Comparison of ENCODE assay signal across 29 cellular contexts in the genomic region with DNA sequence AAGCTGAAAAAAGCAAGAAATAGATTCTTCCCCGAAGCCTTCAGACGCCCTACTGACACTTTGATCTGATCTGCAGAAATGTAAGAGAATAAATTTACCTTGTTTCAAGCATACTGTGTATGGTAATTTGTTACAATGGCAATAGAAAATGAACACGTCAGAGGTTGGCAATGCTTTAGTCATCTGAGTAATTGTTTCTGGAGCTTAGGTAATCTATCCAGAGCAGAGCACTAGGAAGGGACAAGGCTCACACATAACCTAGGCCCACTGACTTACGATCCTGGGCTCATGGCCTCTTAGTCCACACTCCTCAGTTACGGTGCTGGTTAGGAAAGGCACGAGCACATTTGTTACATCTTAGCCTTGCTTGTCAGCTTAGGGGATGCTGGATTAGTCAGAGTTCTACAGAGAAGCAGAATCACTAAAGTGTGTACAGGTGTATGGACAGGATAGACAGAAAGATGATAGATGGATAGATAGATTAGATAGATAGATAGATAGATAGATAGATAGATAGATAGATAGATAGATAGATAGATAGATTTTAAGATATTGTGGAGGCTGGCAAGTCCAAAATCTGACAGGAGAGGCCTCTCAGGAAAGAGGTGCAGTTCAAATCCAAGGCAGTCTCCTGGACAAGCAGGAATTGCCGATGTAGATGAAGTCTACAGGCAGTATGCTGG. TPM values are rescaled to one million over a fixed set of nuclear protein-coding genes. Genes with fewer than 3 reads are reported as not detected.
A peak's percentile ranks its signal among the peaks of the same experiment; 100 is the strongest.
DNase-seq lines count a peak whose midpoint lies in the region; ATAC-seq, FAIRE-seq and TF ChIP-seq lines count a peak whose summit lies in the region.
"Had no signal": no experiment of that assay in that cellular context is flagged by ENCODE, and none has a peak within 500 bp of the region (broad histone marks: within the 10 kb centered on the region; RNA-seq: fewer than 3 reads in every experiment).

No MANE protein-coding gene starts in this region.

- H3K36me3 Mint-ChIP-seq in astrocyte (ENCODE audit: low read depth, unreplicated experiment): peaks cover 2% of the 10 kb centered on the region

- H4K20me1 ChIP-seq in HepG2 (ENCODE audit: insufficient read depth, low read length) (no peaks in the 10 kb centered on the region), astrocyte (ENCODE audit: insufficient read depth, low read length) (no peaks in the 10 kb centered on the region), osteoblast (ENCODE audit: insufficient read depth, low read length) (no peaks in the 10 kb centered on the region)
- H4K20me1 ChIP-seq: BLaER1 had no signal

- H3K9me3 ChIP-seq in HepG2 (ENCODE audit: low read length) (peaks cover 2% of the 10 kb centered on the region; the same call in 1 of the 2 replicates), right lobe of liver (no peaks in the 10 kb centered on the region), astrocyte (ENCODE audit: insufficient read depth, low read depth, low read length) (no peaks in the 10 kb centered on the region), osteoblast (ENCODE audit: low read depth, low read length) (no peaks in the 10 kb centered on the region), testis (no peaks in the 10 kb centered on the region)
- H3K9me3 ChIP-seq: BLaER1, tibial artery had no signal

- no peak overlapping the region for H3K27ac Mint-ChIP-seq in astrocyte (ENCODE audit: unreplicated experiment)
- H3K27ac Mint-ChIP-seq: activated CD8-positive, alpha-beta T cell treated with anti-CD3 and anti-CD28 coated beads, Interleukin-2, amount 10 ng/mL, durations not matched to agents 7 days and 5 days; stimulated activated naive CD8-positive, alpha-beta T cell treated with anti-CD3 and anti-CD28 coated beads, Interleukin-15, Interleukin-2, amounts not matched to agents 100 ng/mL and 50 ng/mL, for 24 hours had no signal

- H3K27me3 Mint-ChIP-seq in astrocyte (ENCODE audit: low read depth, unreplicated experiment): no peaks in the 10 kb centered on the region

- TF ChIP-seq RAD21 in HepG2 (CRISPR knock-in tag; IDR thresholded peaks at IDR 0.05): no peak

- H3K9ac ChIP-seq in HepG2 (ENCODE audit: insufficient read depth, low read depth, low read length) (no peak overlapping the region), astrocyte (ENCODE audit: low read length) (no peak overlapping the region)
- H3K9ac ChIP-seq: BLaER1 had no signal

- ATAC-seq in HepG2 (peak; percentile 22; the same call in 1 of the 3 replicates), right lobe of liver (no peak), HG02678 (IDR thresholded peaks at IDR 0.05; ENCODE audit: unreplicated experiment) (no peak)
- ATAC-seq: activated CD8-positive, alpha-beta T cell treated with anti-CD3 and anti-CD28 coated beads, Interleukin-2, amount 10 ng/mL, durations not matched to agents 7 days and 5 days had no signal

- 66% methylated on average over 7 of the region's 7 CpGs for WGBS in HepG2 (ENCODE audit: low lambda C conversion rate)
- 82% methylated on average over 7 of the region's 7 CpGs for WGBS in right lobe of liver (ENCODE audit: insufficient coverage, low coverage, low lambda C conversion rate, missing lambda C conversion rate)
- WGBS in testis, 2 donors: 80 to 91% methylated on average over 7 of the region's 7 CpGs

- H3K27ac ChIP-seq in HepG2 (ENCODE audit: extremely low read length, insufficient read depth, low read length) (no peak overlapping the region), right lobe of liver (no peak overlapping the region), astrocyte (ENCODE audit: low read depth, low read length) (peak overlapping the region; percentile 29), osteoblast (ENCODE audit: low read depth, low read length) (no peak overlapping the region), testis (no peak overlapping the region)
- H3K27ac ChIP-seq: BLaER1, tibial artery had no signal

- no peaks in the 10 kb centered on the region for H3K36me3 ChIP-seq in HepG2 (replicated peaks in 1 of 2; ENCODE audit: control insufficient read depth in 1 of 2, insufficient read depth in 2 of 2, low read length in 2 of 2)
- H3K36me3 ChIP-seq in right lobe of liver: no peaks in the 10 kb centered on the region
- no peaks in the 10 kb centered on the region for H3K36me3 ChIP-seq in astrocyte (ENCODE audit: insufficient read depth, low read length)
- H3K36me3 ChIP-seq in osteoblast (ENCODE audit: insufficient read depth, low read length): no peaks in the 10 kb centered on the region
- H3K36me3 ChIP-seq in testis (ENCODE audit: low read depth, missing control alignments): no peaks in the 10 kb centered on the region
- H3K36me3 ChIP-seq: BLaER1, tibial artery had no signal

- no peak for TF ChIP-seq EP300 in HepG2 (IDR thresholded peaks at IDR 0.05; ENCODE audit: low read depth in 2 of 2, low read length in 2 of 2)
- no peak for TF ChIP-seq EP300 in HepG2 (CRISPR knock-in tag; IDR thresholded peaks at IDR 0.05; ENCODE audit: borderline replicate concordance)

- peaks cover 4% of the 10 kb centered on the region for H3K9me3 Mint-ChIP-seq in astrocyte (ENCODE audit: unreplicated experiment)

- H3K4me3 Mint-ChIP-seq in astrocyte (ENCODE audit: unreplicated experiment): no peak overlapping the region
- H3K4me3 Mint-ChIP-seq: activated CD8-positive, alpha-beta T cell treated with anti-CD3 and anti-CD28 coated beads, Interleukin-2, amount 10 ng/mL, durations not matched to agents 7 days and 5 days; naive B cell; stimulated activated naive CD8-positive, alpha-beta T cell treated with anti-CD3 and anti-CD28 coated beads, Interleukin-15, Interleukin-2, amounts not matched to agents 100 ng/mL and 50 ng/mL, for 24 hours had no signal

- intact Hi-C loops in HepG2 (cut with micrococcal nuclease; ENCODE audit: unreplicated experiment): no loop called here
- intact Hi-C loops in right lobe of liver (cut with DNase I): no loop called here
- intact Hi-C loops in testis (cut with DNase I; ENCODE audit: low total_unique reads): no loop called here

- H3K4me3 ChIP-seq in HepG2 (replicated peaks in 1 of 3; ENCODE audit: insufficient read depth in 1 of 3, low read depth in 2 of 3, low read length in 3 of 3): no peak overlapping the region
- no peak overlapping the region for H3K4me3 ChIP-seq in right lobe of liver
- H3K4me3 ChIP-seq in astrocyte (ENCODE audit: insufficient read depth, low read depth, low read length): no peak overlapping the region
- no peak overlapping the region for H3K4me3 ChIP-seq in osteoblast (ENCODE audit: insufficient read depth, low read length)
- H3K4me3 ChIP-seq in testis: no peak overlapping the region
- H3K4me3 ChIP-seq: BLaER1, tibial artery had no signal

- no peak for TF ChIP-seq CTCF in HepG2 (CRISPR knock-in tag; IDR thresholded peaks at IDR 0.05)
- TF ChIP-seq CTCF in right lobe of liver (IDR thresholded peaks at IDR 0.05): no peak
- TF ChIP-seq CTCF in astrocyte (IDR thresholded peaks at IDR 0.05; ENCODE audit: insufficient read depth, low read depth, low read length): no peak
- no peak for TF ChIP-seq CTCF in osteoblast (IDR thresholded peaks at IDR 0.05; ENCODE audit: extremely low read depth, low read depth, low read length)
- TF ChIP-seq CTCF in testis (IDR thresholded peaks at IDR 0.05): no peak

- DNase-seq in HepG2 (ENCODE audit: low spot score) (no peak), right lobe of liver (no peak), astrocyte (ENCODE audit: low read depth) (peak; percentile 89), fibroblast of gingiva (ENCODE audit: low read depth) (peak; percentile 14), osteoblast (ENCODE audit: insufficient read length, low spot score, missing footprints) (no peak), dedifferentiated amniotic fluid mesenchymal stem cell (ENCODE audit: extremely low spot score) (no peak), testis (no peak)
- DNase-seq: activated CD4-positive, alpha-beta T cell treated with anti-CD3 and anti-CD28 coated beads for 1 hour; activated CD8-positive, alpha-beta T cell treated with anti-CD3 and anti-CD28 coated beads, Interleukin-2, amount 10 ng/mL, durations not matched to agents 7 days and 5 days; activated naive CD4-positive, alpha-beta T cell; activated T-cell treated with anti-CD3 and anti-CD28 coated beads, Interleukin-2, amount 50 U/mL, for 1 hour; amniotic stem cell; effector CD4-positive, alpha-beta T cell; erythroblast; H7; head of caudate nucleus; naive B cell; NCI-H1694; NCI-H2171; NCI-H526; nucleus accumbens; stimulated activated CD4-positive, alpha-beta T cell treated with anti-CD3 and anti-CD28 coated beads, Interleukin-12 subunit alpha, Interleukin-12 subunit beta, amount 100 ng/mL, for 4 hours; stimulated activated CD4-positive, alpha-beta T cell treated with anti-CD3 and anti-CD28 coated beads, Interleukin-4, amount 100 ng/mL, for 4 hours; tibial artery had no signal

- H2AFZ ChIP-seq in HepG2 (ENCODE audit: low read length): no peak overlapping the region
- no peak overlapping the region for H2AFZ ChIP-seq in astrocyte (ENCODE audit: low read depth, low read length)
- H2AFZ ChIP-seq in osteoblast (ENCODE audit: low read length): no peak overlapping the region

- H3K4me2 ChIP-seq in HepG2 (ENCODE audit: low read depth, low read length): peak overlapping the region; percentile 31
- H3K4me2 ChIP-seq in astrocyte (ENCODE audit: low read length): no peak overlapping the region
- H3K4me2 ChIP-seq in osteoblast (ENCODE audit: insufficient read depth, low read length): no peak overlapping the region
- H3K4me2 ChIP-seq: BLaER1 had no signal

- no peaks in the 10 kb centered on the region for H3K79me2 ChIP-seq in HepG2 (ENCODE audit: insufficient read depth, low read length)
- no peaks in the 10 kb centered on the region for H3K79me2 ChIP-seq in astrocyte (ENCODE audit: insufficient read depth, low read length)
- H3K79me2 ChIP-seq in osteoblast (ENCODE audit: insufficient read depth, low read length): no peaks in the 10 kb centered on the region

- CTCF ChIA-PET in HepG2 (lab: Yijun Ruan, JAX; ENCODE audit: low intra/inter-chr PET ratio, low total read pairs): no interaction called here

- TF ChIP-seq POLR2A in HepG2 (IDR thresholded peaks at IDR 0.05; ENCODE audit: insufficient read depth in 1 of 2, low read depth in 2 of 2, low read length in 2 of 2) (no peak), right lobe of liver (IDR thresholded peaks at IDR 0.05) (no peak), testis (IDR thresholded peaks at IDR 0.05) (no peak)

- H3K27me3 ChIP-seq in HepG2 (ENCODE audit: control insufficient read depth in 1 of 2, insufficient read depth in 2 of 2, low read length in 2 of 2) (no peaks in the 10 kb centered on the region), right lobe of liver (no peaks in the 10 kb centered on the region), astrocyte (ENCODE audit: insufficient read depth, low read length) (no peaks in the 10 kb centered on the region), osteoblast (ENCODE audit: insufficient read depth, low read length) (no peaks in the 10 kb centered on the region), testis (no peaks in the 10 kb centered on the region)
- H3K27me3 ChIP-seq: BLaER1, tibial artery had no signal

- POLR2A ChIA-PET in HepG2 (lab: Yijun Ruan, JAX): no interaction called here

- peaks cover 24% of the 10 kb centered on the region for H3K4me1 Mint-ChIP-seq in astrocyte (ENCODE audit: low read depth, unreplicated experiment)

- FAIRE-seq in HepG2 (lab: Jason Lieb, UNC) (no peak), astrocyte (lab: Jason Lieb, UNC) (no peak)
- FAIRE-seq: A204.1, TTC549 had no signal

- in situ Hi-C loops in HepG2 (cut with HindIII; ENCODE audit: extremely low pct_ligation_motif_present, low pct_unique_long_range_greater_than_20kb): no loop called here

- BruUV-seq in HepG2 (replicated peaks; lab: Mats Ljungman, UMichigan): no TSS peak

- H3K4me1 ChIP-seq in HepG2 (ENCODE audit: insufficient read depth, low read length) (peaks cover 29% of the 10 kb centered on the region), right lobe of liver (peaks cover 0 to 8% (median 2%) of the 10 kb centered on the region in 4 donors), astrocyte (ENCODE audit: insufficient read depth, low read length) (peaks cover 17% of the 10 kb centered on the region), osteoblast (ENCODE audit: insufficient read depth, low read length) (peaks cover 6% of the 10 kb centered on the region), testis (peaks cover 8% of the 10 kb centered on the region)

RNA-seq across cellular contexts. Expression of a gene that starts 46.8 kb away (rescaled TPM):
- 28.7 and 44.5 TPM in 2 replicates for total RNA-seq in HepG2 (2016; rRNA removed; fragmentation: Illumina TruSeq; extraction: Trizol)
- 5.2 and 5.6 TPM in 2 replicates for total RNA-seq in HepG2 (2016; cell fraction: cytosol; rRNA removed; fragmentation: Illumina TruSeq; extraction: Trizol; ENCODE audit: low read depth)
- total RNA-seq in HepG2 (2016; cell fraction: insoluble cytoplasmic fraction; rRNA removed; fragmentation: Illumina TruSeq; extraction: Trizol): 29.0 and 42.5 TPM in 2 replicates
- total RNA-seq in HepG2 (2016; cell fraction: membrane; rRNA removed; fragmentation: Illumina TruSeq; extraction: Trizol): 9.4 and 12.5 TPM in 2 replicates
- total RNA-seq in HepG2 (2016; cell fraction: nucleus; rRNA removed; fragmentation: Illumina TruSeq; extraction: Trizol): 35.8 and 37.8 TPM in 2 replicates
- 26.5 and 35.4 TPM in 2 replicates for polyA plus RNA-seq in HepG2 (2011; rRNA removed)
- polyA plus RNA-seq in HepG2 (2011; cell fraction: cytosol; rRNA removed): 8.8 and 13.6 TPM in 2 replicates
- polyA plus RNA-seq in HepG2 (2011; cell fraction: nucleus; rRNA removed): 13.1 and 13.7 TPM in 2 replicates
- polyA plus RNA-seq in HepG2 (2012): 26.0 and 27.5 TPM in 2 replicates
- 1.2 and 1.3 TPM in 2 replicates for polyA plus RNA-seq in HepG2 (2016; cell fraction: cytosol; fragmentation: Illumina TruSeq; extraction: Trizol; ENCODE audit: low read depth)
- 22.6 and 26.1 TPM in 2 replicates for polyA plus RNA-seq in HepG2 (2016; cell fraction: insoluble cytoplasmic fraction; fragmentation: Illumina TruSeq; extraction: Trizol; ENCODE audit: low read depth)
- 4.5 and 4.6 TPM in 2 replicates for polyA plus RNA-seq in HepG2 (2016; cell fraction: membrane; fragmentation: Illumina TruSeq; extraction: Trizol; ENCODE audit: low read depth)
- 24.7 and 25.8 TPM in 2 replicates for polyA plus RNA-seq in HepG2 (2016; cell fraction: nucleus; fragmentation: Illumina TruSeq; extraction: Trizol; ENCODE audit: insufficient read depth, low read depth)
- 22.9 and 28.9 TPM in 2 replicates for polyA minus RNA-seq in HepG2 (2011; rRNA and poly(A)+ RNA removed; ENCODE audit: low replicate concordance)
- 25.6 and 28.5 TPM in 2 replicates for polyA minus RNA-seq in HepG2 (2011; cell fraction: cytosol; rRNA and poly(A)+ RNA removed)
- polyA minus RNA-seq in HepG2 (2011; cell fraction: nucleus; rRNA and poly(A)+ RNA removed): 66.4 and 71.1 TPM in 2 replicates
- total RNA-seq in right lobe of liver: 10 to 100 TPM; 13.9 to 26.2 (median 21.5) TPM
- 62.2 and 67.2 TPM in 2 replicates for total RNA-seq in astrocyte
- 64.4 and 64.5 TPM in 2 replicates for total RNA-seq in osteoblast
- 10 to 100 TPM; 28.7 to 35.6 TPM for total RNA-seq in testis
- polyA plus RNA-seq in testis (ENCODE audit: insufficient read depth, low read depth, low replicate concordance): 20.6 TPM

Comparison
In these comparisons a context has a peak if more than half of its experiments do, and no peak if none do; other contexts are left out.
1. DNase-seq: peak in astrocyte (single experiment) and fibroblast of gingiva (single experiment); none in HepG2 (single experiment), right lobe of liver (0 of 3), osteoblast (single experiment), dedifferentiated amniotic fluid mesenchymal stem cell (single experiment) and testis (single experiment).